Comparison of ENCODE assay signal across 26 cellular contexts in genomic region chr13:72763411-72763810, GRCh38.
"Had no signal": no experiment of that assay in that cellular context is flagged by ENCODE, and none has a peak within 500 bp of the region (broad histone marks: within the 10 kb centered on the region; RNA-seq: fewer than 3 reads in every experiment).

No MANE protein-coding gene starts in this region.

- H3K27me3 ChIP-seq: esophagus muscularis mucosa, spleen, testis, upper lobe of left lung, vagina had no signal

- H3K4me1 Mint-ChIP-seq: activated naive CD4-positive, alpha-beta T cell treated with anti-CD3 and anti-CD28 coated beads, Interleukin-2, amount 50 U/mL, for 24 hours; activated naive CD8-positive, alpha-beta T cell treated with anti-CD3 and anti-CD28 coated beads, Interleukin-2, amount 50 U/mL, for 24 hours; endodermal cell; immature natural killer cell had no signal

- H3K27ac ChIP-seq: left ventricle myocardium inferior, spleen, testis, upper lobe of left lung, vagina had no signal

- H3K27ac Mint-ChIP-seq: activated B cell treated with CpG ODN at 0.5 μM for 24 hours; activated CD8-positive, alpha-beta memory T cell treated with anti-CD3 and anti-CD28 coated beads, Interleukin-2, amount 10 ng/mL, durations not matched to agents 7 days and 5 days; activated CD8-positive, alpha-beta T cell treated with anti-CD3 and anti-CD28 coated beads, Interleukin-2, amount 10 ng/mL, durations not matched to agents 7 days and 5 days; activated naive CD4-positive, alpha-beta T cell treated with anti-CD3 and anti-CD28 coated beads, Interleukin-2, amount 50 U/mL, for 24 hours; activated naive CD8-positive, alpha-beta T cell treated with anti-CD3 and anti-CD28 coated beads, Interleukin-2, amount 50 U/mL, for 24 hours; activated T-helper 2 cell treated with anti-CD3 and anti-CD28 coated beads, Interferon-gamma antibody, Interleukin-2, Interleukin-4, amounts not matched to agents 10 μg/mL and 5 μg/mL and 100 μg/mL, durations not matched to agents 14 hours and 24 hours and 36 hours; endodermal cell; immature natural killer cell; natural killer cell treated with Interleukin-12 subunit alpha and Interleukin-12 subunit beta and Interleukin-15 and Interleukin-18, amount 100 ng/mL, for 72 hours had no signal

- H3K4me3 Mint-ChIP-seq: activated B cell treated with CpG ODN at 0.5 μM for 24 hours; activated CD8-positive, alpha-beta memory T cell treated with anti-CD3 and anti-CD28 coated beads, Interleukin-2, amount 10 ng/mL, durations not matched to agents 7 days and 5 days; activated CD8-positive, alpha-beta T cell treated with anti-CD3 and anti-CD28 coated beads, Interleukin-2, amount 10 ng/mL, durations not matched to agents 7 days and 5 days; activated naive CD4-positive, alpha-beta T cell treated with anti-CD3 and anti-CD28 coated beads, Interleukin-2, amount 50 U/mL, for 24 hours; activated naive CD8-positive, alpha-beta T cell treated with anti-CD3 and anti-CD28 coated beads, Interleukin-2, amount 50 U/mL, for 24 hours; endodermal cell; immature natural killer cell; natural killer cell treated with Interleukin-12 subunit alpha and Interleukin-12 subunit beta and Interleukin-15 and Interleukin-18, amount 100 ng/mL, for 72 hours had no signal

- H3K9me3 Mint-ChIP-seq: activated B cell treated with CpG ODN at 0.5 μM for 24 hours; activated naive CD4-positive, alpha-beta T cell treated with anti-CD3 and anti-CD28 coated beads, Interleukin-2, amount 50 U/mL, for 24 hours; activated naive CD8-positive, alpha-beta T cell treated with anti-CD3 and anti-CD28 coated beads, Interleukin-2, amount 50 U/mL, for 24 hours; activated T-helper 2 cell treated with anti-CD3 and anti-CD28 coated beads, Interferon-gamma antibody, Interleukin-2, Interleukin-4, amounts not matched to agents 10 μg/mL and 5 μg/mL and 100 μg/mL, durations not matched to agents 14 hours and 24 hours and 36 hours; endodermal cell; immature natural killer cell; natural killer cell treated with Interleukin-12 subunit alpha and Interleukin-12 subunit beta and Interleukin-15 and Interleukin-18, amount 100 ng/mL, for 72 hours had no signal

- H3K27me3 Mint-ChIP-seq: activated B cell treated with CpG ODN at 0.5 μM for 24 hours; activated CD8-positive, alpha-beta memory T cell treated with anti-CD3 and anti-CD28 coated beads, Interleukin-2, amount 10 ng/mL, durations not matched to agents 7 days and 5 days; activated naive CD4-positive, alpha-beta T cell treated with anti-CD3 and anti-CD28 coated beads, Interleukin-2, amount 50 U/mL, for 24 hours; activated naive CD8-positive, alpha-beta T cell treated with anti-CD3 and anti-CD28 coated beads, Interleukin-2, amount 50 U/mL, for 24 hours; natural killer cell treated with Interleukin-12 subunit alpha and Interleukin-12 subunit beta and Interleukin-15 and Interleukin-18, amount 100 ng/mL, for 72 hours had no signal

- H3K4me1 ChIP-seq: left ventricle myocardium inferior, spleen, testis, upper lobe of left lung, vagina had no signal

- ATAC-seq: activated CD8-positive, alpha-beta memory T cell treated with anti-CD3 and anti-CD28 coated beads, Interleukin-2, amount 10 ng/mL, durations not matched to agents 7 days and 5 days; activated CD8-positive, alpha-beta T cell treated with anti-CD3 and anti-CD28 coated beads, Interleukin-2, amount 10 ng/mL, durations not matched to agents 7 days and 5 days; activated naive CD8-positive, alpha-beta T cell treated with anti-CD3 and anti-CD28 coated beads, Interleukin-2, amount 50 U/mL, for 24 hours; mucosa of descending colon; natural killer cell treated with Interleukin-12 subunit alpha and Interleukin-12 subunit beta and Interleukin-15 and Interleukin-18, amount 100 ng/mL, for 72 hours; right cardiac atrium had no signal

- DNase-seq: activated B cell treated with CpG ODN at 0.5 μM for 24 hours; activated CD8-positive, alpha-beta memory T cell treated with anti-CD3 and anti-CD28 coated beads, Interleukin-2, amount 10 ng/mL, durations not matched to agents 7 days and 5 days; activated CD8-positive, alpha-beta T cell treated with anti-CD3 and anti-CD28 coated beads, Interleukin-2, amount 10 ng/mL, durations not matched to agents 7 days and 5 days; activated naive CD8-positive, alpha-beta T cell treated with anti-CD3 and anti-CD28 coated beads, Interleukin-2, amount 50 U/mL, for 24 hours; activated T-cell treated with anti-CD3 and anti-CD28 coated beads, Interleukin-2, amount 50 U/mL, for 48 hours; endodermal cell; head of caudate nucleus; hippocampal formation; immature natural killer cell; kidney glomerular epithelial cell; left ventricle myocardium inferior; mucosa of descending colon; posterior cingulate gyrus; right cardiac atrium; spleen; stimulated activated CD4-positive, alpha-beta T cell treated with anti-CD3 and anti-CD28 coated beads, Interleukin-2, amount 100 ng/mL, for 48 hours; stimulated activated naive CD4-positive, alpha-beta T cell treated with Interleukin-2 at 50 U/mL for 16 hours; testis; upper lobe of left lung had no signal

- H3K4me3 ChIP-seq: coronary artery, esophagus muscularis mucosa, left ventricle myocardium inferior, lung, mucosa of descending colon, spleen, testis, upper lobe of left lung, vagina had no signal

- H3K9me3 ChIP-seq: esophagus muscularis mucosa, left ventricle myocardium inferior, mucosa of descending colon, spleen, testis, upper lobe of left lung, vagina had no signal
